8 cellular contexts compared by ENCODE assay signal in genomic region chr11:74702383-74703007, GRCh38. TPM values are rescaled to one million over a fixed set of nuclear protein-coding genes. Genes with fewer than 3 reads are reported as not detected.
DNase-seq lines count a peak whose midpoint lies in the region; ATAC-seq and TF ChIP-seq lines count a peak whose summit lies in the region.

No MANE protein-coding gene starts in this region.

- no peaks in the 10 kb centered on the region for H3K4me1 Mint-ChIP-seq in CD4-positive, alpha-beta T cell (ENCODE audit: low read depth)

- H3K9me3 ChIP-seq in CD4-positive, alpha-beta T cell (ENCODE audit: control insufficient read depth, low read length), result no peaks in the 10 kb centered on the region

- no peaks in the 10 kb centered on the region for H3K9me3 Mint-ChIP-seq in CD4-positive, alpha-beta T cell

- no peaks in the 10 kb centered on the region for H3K36me3 Mint-ChIP-seq in CD4-positive, alpha-beta T cell (ENCODE audit: low read depth)

- H3K27me3 ChIP-seq in CD4-positive, alpha-beta T cell (ENCODE audit: control insufficient read depth, insufficient read depth, low read length), result no peaks in the 10 kb centered on the region
- H3K27me3 ChIP-seq in H7 (ENCODE audit: control insufficient read depth, insufficient read depth, low read length), result no peaks in the 10 kb centered on the region

- DNase-seq in CD4-positive, alpha-beta T cell, result peak; percentile 20 to 55 (median 38)
- DNase-seq in H7, result peak; percentile 89
- DNase-seq in NCI-H2227 treated with DMSO at 0.1 percent for 48 hours (lab: John Stamatoyannopoulos, UW), result peak; percentile 45
- DNase-seq in caudate nucleus (lab: John Stamatoyannopoulos, UW), result peak in 51 of 61 donors; percentile 9 to 73 (median 35)
- DNase-seq in left colon, result peak in 1 of 2 donors; percentile 59
- DNase-seq in stimulated activated CD4-positive, alpha-beta T cell treated with anti-CD3 and anti-CD28 coated beads, Interleukin-4, amount 100 ng/mL, for 48 hours (ENCODE audit: low read depth in 2 of 2), result peak; percentile 42 to 45

- H3K36me3 ChIP-seq in H7 (replicated peaks; ENCODE audit: control insufficient read depth, insufficient read depth, low read length), result no peaks in the 10 kb centered on the region

- no peak overlapping the region for H3K27ac ChIP-seq in CD4-positive, alpha-beta T cell (ENCODE audit: low read depth, low read length)
- H3K27ac ChIP-seq in caudate nucleus (ENCODE audit: low read depth, low read length), result no peak overlapping the region

- intact Hi-C loops in CD4-positive, alpha-beta T cell (cut with DNase I, micrococcal nuclease), result loop anchor here (2.0 to 10.0 kb wide), 2 partner anchors 24 to 172 kb away; no protein-coding TSS in a partner anchor
- intact Hi-C loops in left colon (cut with DNase I, micrococcal nuclease), result no loop called here

- ATAC-seq in CD4-positive, alpha-beta T cell (ENCODE audit: poor library complexity), result peak; percentile 76
- ATAC-seq in activated CD4-positive, CD25-positive, alpha-beta regulatory T cell treated with anti-CD3 and anti-CD28 coated beads, Interleukin-2, amount 50 U/mL, for 24 hours, result peak; percentile 55 to 70
- ATAC-seq in left colon (peak; percentile 87), HG02610 (IDR thresholded peaks at IDR 0.05; ENCODE audit: unreplicated experiment) (no peak)

- TF ChIP-seq CTCF in CD4-positive, alpha-beta T cell (IDR thresholded peaks at IDR 0.05), result peak; percentile 85

- no peak overlapping the region for H3K4me3 Mint-ChIP-seq in CD4-positive, alpha-beta T cell

- POLR2A ChIA-PET in CD4-positive, alpha-beta T cell (lab: Charles Lee), result no interaction called here

- CTCF ChIA-PET in CD4-positive, alpha-beta T cell (lab: Charles Lee), result interaction anchor here (0.7 to 1.6 kb wide), 10 partner anchors 8 to 144 kb away, joined by 3 to 14 read pairs (median 4); no protein-coding TSS in a partner anchor

- H3K4me3 ChIP-seq in H7 (ENCODE audit: insufficient read depth, low read depth, low read length), result no peak overlapping the region

- H3K27ac Mint-ChIP-seq in CD4-positive, alpha-beta T cell, result no peak overlapping the region

- H3K27me3 Mint-ChIP-seq in CD4-positive, alpha-beta T cell, result peaks cover 3% of the 10 kb centered on the region

RNA-seq across cellular contexts. Expression of gene CHRDL2, which starts 28.7 kb away (rescaled TPM):
- not detected for total RNA-seq in CD4-positive, alpha-beta T cell
- total RNA-seq in H7 (2014; rRNA removed; shearing (Covaris generic)), result not detected in 2 replicates
- total RNA-seq in left colon, result 1 to 10 TPM in 1 of 2 donors, not detected in 1; 4.6 TPM

RNA-seq across cellular contexts. Expression of gene RNF169, which starts 46.2 kb away (rescaled TPM):
- 10 to 100 TPM; 15.2 to 15.5 TPM for total RNA-seq in CD4-positive, alpha-beta T cell
- total RNA-seq in H7 (2014; rRNA removed; shearing (Covaris generic)), result 9.6 and 12.3 TPM in 2 replicates
- total RNA-seq in left colon, result 10 to 100 TPM; 11.2 to 12.6 TPM

Comparison
In these comparisons a context has a peak if more than half of its experiments do, and no peak if none do; other contexts are left out.
1. intact Hi-C loops: an anchor here in CD4-positive, alpha-beta T cell (2.0 to 10.0 kb wide); none called in left colon.